Comparison of ENCODE assay signal across 30 cellular contexts in genomic region chr13:31591834-31592233, GRCh38.
"Had no signal": no experiment of that assay in that cellular context is flagged by ENCODE, and none has a peak within 500 bp of the region (broad histone marks: within the 10 kb centered on the region; RNA-seq: fewer than 3 reads in every experiment).

No MANE protein-coding gene starts in this region.

- H3K4me1 ChIP-seq: ascending aorta had no signal

- H3K9me3 ChIP-seq: ascending aorta had no signal

- H3K4me3 ChIP-seq: ascending aorta, cardiac muscle cell had no signal

- H3K36me3 ChIP-seq: ascending aorta, cardiac muscle cell had no signal

- H3K27ac Mint-ChIP-seq: activated CD4-positive, alpha-beta T cell treated with anti-CD3 and anti-CD28 coated beads for 36 hours; activated CD4-positive, alpha-beta T cell treated with anti-CD3 and anti-CD28 coated beads, Interleukin-2, amount 10 ng/mL, durations not matched to agents 7 days and 5 days; activated CD8-positive, alpha-beta T cell treated with anti-CD3 and anti-CD28 coated beads, Interleukin-2, amount 10 ng/mL, durations not matched to agents 7 days and 5 days; activated naive CD4-positive, alpha-beta T cell treated with anti-CD3 and anti-CD28 coated beads, Interleukin-2, amount 50 U/mL, for 24 hours; activated naive CD8-positive, alpha-beta T cell treated with anti-CD3 and anti-CD28 coated beads, Interleukin-2, amount 10 ng/mL, durations not matched to agents 7 days and 5 days; activated T-cell treated with anti-CD3 and anti-CD28 coated beads, Interleukin-2, amount 50 U/mL, for 24 hours; activated T-helper 2 cell treated with anti-CD3 and anti-CD28 coated beads, Interferon-gamma antibody, Interleukin-2, Interleukin-4, amounts not matched to agents 10 μg/mL and 5 μg/mL and 100 μg/mL, durations not matched to agents 14 hours and 24 hours and 36 hours had no signal

- H3K27me3 Mint-ChIP-seq: activated CD4-positive, alpha-beta T cell treated with anti-CD3 and anti-CD28 coated beads, Interleukin-2, amount 10 ng/mL, durations not matched to agents 7 days and 5 days; activated naive CD8-positive, alpha-beta T cell treated with anti-CD3 and anti-CD28 coated beads, Interleukin-2, amount 10 ng/mL, durations not matched to agents 7 days and 5 days; activated T-cell treated with anti-CD3 and anti-CD28 coated beads, Interleukin-2, amount 50 U/mL, for 24 hours; central memory CD8-positive, alpha-beta T cell had no signal

- DNase-seq: activated CD4-positive, alpha-beta T cell treated with anti-CD3 and anti-CD28 coated beads for 36 hours; activated CD4-positive, alpha-beta T cell treated with anti-CD3 and anti-CD28 coated beads, Interleukin-2, amount 10 ng/mL, durations not matched to agents 7 days and 5 days; activated CD4-positive, alpha-beta T cell treated with anti-CD3 and anti-CD28 coated beads, Interleukin-2, amount 50 U/mL, for 48 hours; activated CD8-positive, alpha-beta T cell treated with anti-CD3 and anti-CD28 coated beads, Interleukin-2, amount 10 ng/mL, durations not matched to agents 7 days and 5 days; activated gamma-delta T cell; activated naive CD4-positive, alpha-beta T cell treated with Interleukin-2 at 50 U/mL for 16 hours; activated naive CD8-positive, alpha-beta T cell treated with anti-CD3 and anti-CD28 coated beads, Interleukin-2, amount 10 ng/mL, durations not matched to agents 7 days and 5 days; activated T-cell treated with anti-CD3 and anti-CD28 coated beads, Interleukin-2, amount 50 U/mL, for 24 hours; amygdala; Karpas-422; NCI-H1048; NCI-H1105 treated with DMSO at 0.1 percent for 48 hours; NCI-H1436; NCI-H1694; NCI-H1930; NCI-H2081 treated with DMSO at 0.1 percent for 48 hours; NCI-H226; NCI-H446 treated with DMSO at 0.1 percent for 48 hours; NCI-H524; NCI-H69; NK-92 treated with Interleukin-12 subunit alpha and Interleukin-12 subunit beta, amount 100 ng/mL, for 24 hours; Right ventricle myocardium superior; SW 1271; T1000 had no signal

- H3K9me3 Mint-ChIP-seq: activated CD4-positive, alpha-beta T cell treated with anti-CD3 and anti-CD28 coated beads, Interleukin-2, amount 10 ng/mL, durations not matched to agents 7 days and 5 days; activated T-cell treated with anti-CD3 and anti-CD28 coated beads, Interleukin-2, amount 50 U/mL, for 24 hours had no signal

- H3K36me3 Mint-ChIP-seq: activated naive CD4-positive, alpha-beta T cell treated with anti-CD3 and anti-CD28 coated beads, Interleukin-2, amount 50 U/mL, for 24 hours; activated naive CD8-positive, alpha-beta T cell treated with anti-CD3 and anti-CD28 coated beads, Interleukin-2, amount 10 ng/mL, durations not matched to agents 7 days and 5 days had no signal

- H3K4me1 Mint-ChIP-seq: activated CD4-positive, alpha-beta T cell treated with anti-CD3 and anti-CD28 coated beads for 36 hours; activated CD4-positive, alpha-beta T cell treated with anti-CD3 and anti-CD28 coated beads, Interleukin-2, amount 10 ng/mL, durations not matched to agents 7 days and 5 days; activated naive CD4-positive, alpha-beta T cell treated with anti-CD3 and anti-CD28 coated beads, Interleukin-2, amount 50 U/mL, for 24 hours; activated naive CD8-positive, alpha-beta T cell treated with anti-CD3 and anti-CD28 coated beads, Interleukin-2, amount 10 ng/mL, durations not matched to agents 7 days and 5 days; central memory CD8-positive, alpha-beta T cell had no signal

- H3K27me3 ChIP-seq: ascending aorta, cardiac muscle cell had no signal

- H3K4me3 Mint-ChIP-seq: activated CD4-positive, alpha-beta T cell treated with anti-CD3 and anti-CD28 coated beads for 36 hours; activated CD4-positive, alpha-beta T cell treated with anti-CD3 and anti-CD28 coated beads, Interleukin-2, amount 10 ng/mL, durations not matched to agents 7 days and 5 days; activated CD8-positive, alpha-beta T cell treated with anti-CD3 and anti-CD28 coated beads, Interleukin-2, amount 10 ng/mL, durations not matched to agents 7 days and 5 days; activated naive CD4-positive, alpha-beta T cell treated with anti-CD3 and anti-CD28 coated beads, Interleukin-2, amount 50 U/mL, for 24 hours; activated naive CD8-positive, alpha-beta T cell treated with anti-CD3 and anti-CD28 coated beads, Interleukin-2, amount 10 ng/mL, durations not matched to agents 7 days and 5 days; activated T-cell treated with anti-CD3 and anti-CD28 coated beads, Interleukin-2, amount 50 U/mL, for 24 hours; central memory CD8-positive, alpha-beta T cell had no signal

- H3K27ac ChIP-seq: ascending aorta, cardiac muscle cell had no signal

- ATAC-seq: activated CD4-positive, alpha-beta T cell treated with anti-CD3 and anti-CD28 coated beads for 36 hours; activated CD4-positive, CD25-positive, alpha-beta regulatory T cell treated with anti-CD3 and anti-CD28 coated beads, Interleukin-2, amount 50 U/mL, for 24 hours; activated CD8-positive, alpha-beta T cell treated with anti-CD3 and anti-CD28 coated beads, Interleukin-2, amount 10 ng/mL, durations not matched to agents 7 days and 5 days had no signal
